ENCODE assay signal across 8 cellular contexts in genomic region chr2:84302513-84303412, GRCh38.
A peak's percentile ranks its signal among the peaks of the same experiment; 100 is the strongest.
DNase-seq lines count a peak whose midpoint lies in the region; ATAC-seq and TF ChIP-seq lines count a peak whose summit lies in the region.

No MANE protein-coding gene starts in this region.

- no peaks in the 10 kb centered on the region for H3K36me3 ChIP-seq in left ventricle myocardium inferior

- peaks cover 17% of the 10 kb centered on the region for H3K9me3 ChIP-seq in left ventricle myocardium inferior (replicated peaks)

- ATAC-seq in HG03457 (IDR thresholded peaks at IDR 0.05; ENCODE audit: unreplicated experiment), result peak; percentile 85

- H3K4me1 ChIP-seq in left ventricle myocardium inferior, result no peaks in the 10 kb centered on the region

- peak; percentile 37 to 50 for DNase-seq in NCI-H2081 (lab: John Stamatoyannopoulos, UW)
- no peak for DNase-seq in NCI-H2081 treated with DMSO at 0.1 percent for 48 hours (lab: John Stamatoyannopoulos, UW)
- peak; percentile 79 for DNase-seq in GM20000 (ENCODE audit: low spot score)
- DNase-seq in NOMO-1 treated with DMSO at 0.1 percent for 48 hours (lab: John Stamatoyannopoulos, UW; ENCODE audit: unreplicated experiment), result peak; percentile 35
- DNase-seq in activated naive CD4-positive, alpha-beta T cell treated with anti-CD3 and anti-CD28 coated beads, Interleukin-2, amount 50 U/mL, for 16 hours, result peak; percentile 20
- no peak for DNase-seq in left ventricle myocardium inferior
- DNase-seq in retinal pigment epithelial cell (ENCODE audit: low read depth), result peak; percentile 15

- TF ChIP-seq CTCF in GM20000 (IDR thresholded peaks at IDR 0.05; ENCODE audit: extremely low read depth, missing control alignments), result peak; percentile 83
- TF ChIP-seq CTCF in left ventricle myocardium inferior (IDR thresholded peaks at IDR 0.05; ENCODE audit: borderline replicate concordance), result peak; percentile 74
- peak; percentile 97 for TF ChIP-seq CTCF in retinal pigment epithelial cell (conservative IDR thresholded peaks at IDR 0.05; ENCODE audit: low read depth, low read length)

- H3K27ac ChIP-seq in left ventricle myocardium inferior (replicated peaks), result no peak overlapping the region

- intact Hi-C loops in left ventricle myocardium inferior (cut with micrococcal nuclease), result loop anchor here (10.0 kb wide), 1 partner anchor 278 kb away; no protein-coding TSS in a partner anchor

- H3K4me3 ChIP-seq in left ventricle myocardium inferior, result no peak overlapping the region
- no peak overlapping the region for H3K4me3 ChIP-seq in retinal pigment epithelial cell (ENCODE audit: low read length)

- peaks cover 2% of the 10 kb centered on the region for H3K27me3 ChIP-seq in left ventricle myocardium inferior (ENCODE audit: low read depth)

Comparison
In these comparisons a context has a peak if more than half of its experiments do, and no peak if none do; other contexts are left out.
1. DNase-seq: peak in NCI-H2081 (2 of 2), GM20000 (single experiment), NOMO-1 treated with DMSO at 0.1 percent for 48 hours (single experiment), activated naive CD4-positive, alpha-beta T cell treated with anti-CD3 and anti-CD28 coated beads, Interleukin-2, amount 50 U/mL, for 16 hours (single experiment) and retinal pigment epithelial cell (single experiment); none in NCI-H2081 treated with DMSO at 0.1 percent for 48 hours (single experiment) and left ventricle myocardium inferior (single experiment).
2. Peak in every context shown above with its lines, with median percentiles within 50 percentile points of each other: CTCF ChIP-seq.